1 cellular context compared by ENCODE assay signal in genomic region chr2:106195456-106195855, GRCh38.
TF ChIP-seq lines count a peak whose summit lies in the region.

No MANE protein-coding gene starts in this region.

TF ChIP-seq in K562, 482 proteins besides CTCF, POLR2A, EP300 and RAD21 (continued from another document):
- TF ChIP-seq ZNF280B (CRISPR knock-in tag; IDR thresholded peaks at IDR 0.05) = no peak
- TF ChIP-seq TFE3 (CRISPR knock-in tag; IDR thresholded peaks at IDR 0.05) = no peak
- no peak for TF ChIP-seq GTF2F1 (IDR thresholded peaks at IDR 0.05; ENCODE audit: low read depth, low read length)
- TF ChIP-seq TCF7L2 (IDR thresholded peaks at IDR 0.05; ENCODE audit: low read depth, low read length) = no peak
- TF ChIP-seq ZNF133 (CRISPR knock-in tag; IDR thresholded peaks at IDR 0.05) = no peak
- TF ChIP-seq PPARD (CRISPR knock-in tag; IDR thresholded peaks at IDR 0.05) = no peak
- no peak for TF ChIP-seq FOS (IDR thresholded peaks at IDR 0.05; ENCODE audit: extremely low read depth, insufficient read length)
